In genomic region chr5:58462623-58463230, GRCh38 we compare ENCODE assay signal across 8 cellular contexts. TPM values are rescaled to one million over a fixed set of nuclear protein-coding genes. Genes with fewer than 3 reads are reported as not detected.
DNase-seq lines count a peak whose midpoint lies in the region; ATAC-seq and TF ChIP-seq lines count a peak whose summit lies in the region.

No MANE protein-coding gene starts in this region.

- peak overlapping the region in 9 of 11 experiments; percentile 66 to 98 (median 93); a peak in 15 of 22 replicates for H3K4me2 ChIP-seq in BLaER1 treated with 17β-estradiol and CSF1 and Interleukin-3, amounts not matched to agents 10 nM and 100 nM

- no peak for ATAC-seq in stimulated activated naive CD8-positive, alpha-beta T cell treated with anti-CD3 and anti-CD28 coated beads, Interleukin-15, Interleukin-2, amounts not matched to agents 100 U/mL and 50 U/mL, for 24 hours
- ATAC-seq in GM18870 (IDR thresholded peaks at IDR 0.05; ENCODE audit: unreplicated experiment): no peak

- TF ChIP-seq CTCF in GM12865 (IDR thresholded peaks at IDR 0.05; ENCODE audit: insufficient read depth, low read depth, low read length, missing control alignments) (peak; percentile 39), ascending aorta (IDR thresholded peaks at IDR 0.05) (peak; percentile 48 to 66 (median 51))

- peak overlapping the region in 9 of 11 experiments; percentile 83 to 90 (median 87); a peak in 10 of 22 replicates for H3K9ac ChIP-seq in BLaER1 treated with 17β-estradiol and CSF1 and Interleukin-3, amounts not matched to agents 10 nM and 100 nM

- H3K27ac ChIP-seq in BLaER1 treated with 17β-estradiol and CSF1 and Interleukin-3, amounts not matched to agents 10 nM and 100 nM: peak overlapping the region; percentile 25 to 95 (median 87); a peak in 21 of 22 replicates
- H3K27ac ChIP-seq in ascending aorta: no peak overlapping the region

- peaks cover 4 to 21% (median 20%) of the 10 kb centered on the region in 11 experiments; a peak in 20 of 22 replicates for H3K27me3 ChIP-seq in BLaER1 treated with 17β-estradiol and CSF1 and Interleukin-3, amounts not matched to agents 10 nM and 100 nM
- H3K27me3 ChIP-seq in ascending aorta: no peaks in the 10 kb centered on the region

- DNase-seq in GM12865 (ENCODE audit: low read depth) (peak; percentile 68), NOMO-1 treated with DMSO at 0.1 percent for 48 hours (lab: John Stamatoyannopoulos, UW; ENCODE audit: unreplicated experiment) (peak; percentile 52), ascending aorta (ENCODE audit: low spot score in 2 of 2) (no peak), iris pigment epithelial cell (ENCODE audit: low read depth) (peak; percentile 71), NCI-H526 treated with DMSO at 0.1 percent for 48 hours (lab: John Stamatoyannopoulos, UW) (no peak)
- DNase-seq in stimulated activated naive CD8-positive, alpha-beta T cell treated with anti-CD3 and anti-CD28 coated beads, Interleukin-15, Interleukin-2, amounts not matched to agents 100 U/mL and 50 U/mL, for 24 hours: peak; percentile 14

- intact Hi-C loops in ascending aorta (cut with DNase I): loop anchor here (1.0 to 10.0 kb wide), 4 partner anchors 683 to 1508 kb away; partner anchors contain the start of gene MIER3

- peaks cover 0 to 21% (median 13%) of the 10 kb centered on the region in 11 experiments; a peak in 13 of 22 replicates for H4K20me1 ChIP-seq in BLaER1 treated with 17β-estradiol and CSF1 and Interleukin-3, amounts not matched to agents 10 nM and 100 nM

- peaks cover 2 to 6% (median 4%) of the 10 kb centered on the region in 11 experiments; a peak in 13 of 22 replicates for H3K36me3 ChIP-seq in BLaER1 treated with 17β-estradiol and CSF1 and Interleukin-3, amounts not matched to agents 10 nM and 100 nM
- H3K36me3 ChIP-seq in ascending aorta: peaks cover 0 to 6% of the 10 kb centered on the region in 2 donors

- H3K9me3 ChIP-seq in BLaER1 treated with 17β-estradiol and CSF1 and Interleukin-3, amounts not matched to agents 10 nM and 100 nM (replicated peaks in 1 of 11): no peaks in the 10 kb centered on the region
- no peaks in the 10 kb centered on the region for H3K9me3 ChIP-seq in ascending aorta

- no peak overlapping the region for H3K4me3 ChIP-seq in BLaER1 treated with 17β-estradiol and CSF1 and Interleukin-3, amounts not matched to agents 10 nM and 100 nM
- H3K4me3 ChIP-seq in GM12865 (ENCODE audit: low read depth, low read length) (no peak overlapping the region), ascending aorta (no peak overlapping the region)

- peaks cover 26 to 45% (median 31%) of the 10 kb centered on the region in 10 experiments for H3K4me1 ChIP-seq in BLaER1 treated with 17β-estradiol and CSF1 and Interleukin-3, amounts not matched to agents 10 nM and 100 nM
- H3K4me1 ChIP-seq in ascending aorta: no peaks in the 10 kb centered on the region

RNA-seq across cellular contexts. Expression of gene PLK2, which starts 2.8 kb away (rescaled TPM):
- 69.1 TPM for total RNA-seq in ascending aorta

RNA-seq across cellular contexts. Expression of gene GAPT, which starts 28.5 kb away (rescaled TPM):
- total RNA-seq in ascending aorta: not detected

Comparison
In these comparisons a context has a peak if more than half of its experiments do, and no peak if none do; other contexts are left out.
1. H3K27ac ChIP-seq: peak in BLaER1 treated with 17β-estradiol and CSF1 and Interleukin-3, amounts not matched to agents 10 nM and 100 nM (11 of 11); none in ascending aorta (0 of 2).
2. DNase-seq: peak in GM12865 (single experiment), NOMO-1 treated with DMSO at 0.1 percent for 48 hours (single experiment), iris pigment epithelial cell (single experiment) and stimulated activated naive CD8-positive, alpha-beta T cell treated with anti-CD3 and anti-CD28 coated beads, Interleukin-15, Interleukin-2, amounts not matched to agents 100 U/mL and 50 U/mL, for 24 hours (single experiment); none in ascending aorta (0 of 2) and NCI-H526 treated with DMSO at 0.1 percent for 48 hours (single experiment).